10 cellular contexts compared by ENCODE assay signal in genomic region chr12:68636268-68636667, GRCh38. TPM values are rescaled to one million over a fixed set of nuclear protein-coding genes. Genes with fewer than 3 reads are reported as not detected.
DNase-seq lines count a peak whose midpoint lies in the region; ATAC-seq and TF ChIP-seq lines count a peak whose summit lies in the region.
"Had no signal": no experiment of that assay in that cellular context is flagged by ENCODE, and none has a peak within 500 bp of the region (broad histone marks: within the 10 kb centered on the region; RNA-seq: fewer than 3 reads in every experiment).

No MANE protein-coding gene starts in this region.

- 0 out of 2 replicates have a peak, but pooled peaks cover 6% of the 10 kb centered on the region for H3F3A ChIP-seq in OCI-LY1 (ENCODE audit: insufficient read depth, low read length)

- H3K27me3 ChIP-seq in OCI-LY1 (ENCODE audit: insufficient read depth, low read length) (no peaks in the 10 kb centered on the region), trophoblast cell (ENCODE audit: insufficient read depth, low read length) (no peaks in the 10 kb centered on the region)

- no peak overlapping the region for H2BK120ac ChIP-seq in trophoblast cell (ENCODE audit: insufficient read depth, low read length, poor library complexity)

- no peak for TF ChIP-seq CTCF in OCI-LY1 (IDR thresholded peaks at IDR 0.05; ENCODE audit: low read length)

- H3K4me3 ChIP-seq in OCI-LY1 (ENCODE audit: low read depth, low read length, poor library complexity, severe bottlenecking), result no peak overlapping the region
- no peak overlapping the region for H3K4me3 ChIP-seq in trophoblast cell (ENCODE audit: low read depth, low read length)

- H3K4me2 ChIP-seq in OCI-LY1 (ENCODE audit: low read length) (no peak overlapping the region), trophoblast cell (ENCODE audit: low read length) (no peak overlapping the region)

- H2AFZ ChIP-seq in OCI-LY1 (ENCODE audit: low read length), result no peak overlapping the region
- no peak overlapping the region for H2AFZ ChIP-seq in trophoblast cell (ENCODE audit: insufficient read depth, low read length, poor library complexity)

- no peaks in the 10 kb centered on the region for H3K9me2 ChIP-seq in OCI-LY1 (ENCODE audit: low read depth, low read length)

- DNase-seq in DMS53 (lab: John Stamatoyannopoulos, UW), result peak; percentile 15
- DNase-seq in DMS53 treated with DMSO at 0.1 percent for 48 hours (lab: John Stamatoyannopoulos, UW; ENCODE audit: unreplicated experiment), result no peak
- DNase-seq in epithelial cell of prostate (ENCODE audit: low read depth, low spot score), result peak; percentile 74
- DNase-seq in trophoblast cell, result peak; percentile 82 to 96
- no peak for DNase-seq in DMS153 (lab: John Stamatoyannopoulos, UW)
- DNase-seq: NCI-H2171 had no signal

- H3K9me3 ChIP-seq in OCI-LY1 (ENCODE audit: low read length) (no peaks in the 10 kb centered on the region), trophoblast cell (ENCODE audit: insufficient read depth, low read depth, low read length) (no peaks in the 10 kb centered on the region)

- H2BK12ac ChIP-seq in trophoblast cell (ENCODE audit: low read length), result no peak overlapping the region

- no peak overlapping the region for H2BK5ac ChIP-seq in trophoblast cell (ENCODE audit: low read depth, low read length, poor library complexity)

- no peak overlapping the region for H4K91ac ChIP-seq in trophoblast cell (ENCODE audit: low read depth, low read length)

- H3K79me2 ChIP-seq in OCI-LY1 (ENCODE audit: insufficient read depth, low read length) (peaks cover 95% of the 10 kb centered on the region), trophoblast cell (ENCODE audit: control insufficient read depth, insufficient read depth, low read length, poor library complexity) (peaks cover 4% of the 10 kb centered on the region)

- H3K4me1 ChIP-seq in OCI-LY1 (ENCODE audit: insufficient read depth, low read length, severe bottlenecking) (peaks cover 93% of the 10 kb centered on the region), trophoblast cell (ENCODE audit: control insufficient read depth in 1 of 2, insufficient read depth in 2 of 2, low read length in 2 of 2) (peaks cover 0 to 3% of the 10 kb centered on the region in 2 experiments)

- no peak overlapping the region for H3K18ac ChIP-seq in trophoblast cell (ENCODE audit: low read length)

- no peaks in the 10 kb centered on the region for H3K79me1 ChIP-seq in trophoblast cell (ENCODE audit: low read length)

- H3K9ac ChIP-seq in OCI-LY1 (ENCODE audit: low read length) (no peak overlapping the region), trophoblast cell (ENCODE audit: low read length) (no peak overlapping the region)

- no CpG with 5 or more reads among the region's 2 CpGs for WGBS in trophoblast cell (ENCODE audit: extremely low coverage, insufficient coverage, insufficient read length)

- no peak overlapping the region for H3K23ac ChIP-seq in trophoblast cell (ENCODE audit: low read length)

- H2AK5ac ChIP-seq in trophoblast cell (ENCODE audit: low read length), result no peak overlapping the region

- no peak for ATAC-seq in HG02571 (IDR thresholded peaks at IDR 0.05; ENCODE audit: unreplicated experiment)
- ATAC-seq in HG03280 (IDR thresholded peaks at IDR 0.05; ENCODE audit: unreplicated experiment), result no peak

- H3K27ac ChIP-seq in OCI-LY1 (ENCODE audit: low read depth, low read length, poor library complexity, severe bottlenecking), result peak overlapping the region; percentile 85
- peak overlapping the region; percentile 33 for H3K27ac ChIP-seq in epithelial cell of prostate
- peak overlapping the region; percentile 27 for H3K27ac ChIP-seq in trophoblast cell (ENCODE audit: low read depth, low read length)
- H3K27ac ChIP-seq: 22Rv1 had no signal

- H3K14ac ChIP-seq in trophoblast cell (ENCODE audit: low read length), result no peak overlapping the region

- H3K4ac ChIP-seq in trophoblast cell (ENCODE audit: low read depth, low read length), result no peak overlapping the region

- no peak overlapping the region for H4K12ac ChIP-seq in trophoblast cell (ENCODE audit: low read depth, low read length)

- no peaks in the 10 kb centered on the region for H4K20me1 ChIP-seq in OCI-LY1 (ENCODE audit: insufficient read depth, low read length)

- H3K36me3 ChIP-seq in OCI-LY1 (ENCODE audit: insufficient read depth, low read length) (peaks cover 18% of the 10 kb centered on the region), trophoblast cell (ENCODE audit: control insufficient read depth in 1 of 2, insufficient read depth in 2 of 2, low read length in 2 of 2) (peaks cover 2 to 4% of the 10 kb centered on the region in 2 experiments)

- no peak overlapping the region for H4K8ac ChIP-seq in trophoblast cell (ENCODE audit: low read depth, low read length)

RNA-seq across cellular contexts. Expression of gene RAP1B, which starts 25.6 kb away (rescaled TPM):
- polyA plus RNA-seq in trophoblast cell (2013), result 524 and 542 TPM in 2 replicates

RNA-seq across cellular contexts. Expression of gene NUP107, which starts 50.5 kb away (rescaled TPM):
- polyA plus RNA-seq in trophoblast cell (2013), result 65.2 and 70.6 TPM in 2 replicates

Comparison
In these comparisons a context has a peak if more than half of its experiments do, and no peak if none do; other contexts are left out.
1. DNase-seq: peak in DMS53 (single experiment), epithelial cell of prostate (single experiment) and trophoblast cell (2 of 2); none in DMS53 treated with DMSO at 0.1 percent for 48 hours (single experiment) and DMS153 (single experiment).
2. H3K27ac ChIP-seq: peak in every context shown above with its lines; median percentile 85 in OCI-LY1; 33 in epithelial cell of prostate; 27 in trophoblast cell.